In genomic region chr7:96189129-96189815, GRCh38 we compare ENCODE assay signal across 22 cellular contexts.
DNase-seq lines count a peak whose midpoint lies in the region; ATAC-seq and TF ChIP-seq lines count a peak whose summit lies in the region.
"Had no signal": no experiment of that assay in that cellular context is flagged by ENCODE, and none has a peak within 500 bp of the region (broad histone marks: within the 10 kb centered on the region; RNA-seq: fewer than 3 reads in every experiment).

No MANE protein-coding gene starts in this region.

- no peaks in the 10 kb centered on the region for H3K27me3 Mint-ChIP-seq in nephron (ENCODE audit: low read depth)
- no peaks in the 10 kb centered on the region for H3K27me3 Mint-ChIP-seq in type B pancreatic cell

- ATAC-seq in HG03045 (IDR thresholded peaks at IDR 0.05; ENCODE audit: unreplicated experiment) = no peak
- ATAC-seq: activated CD4-positive, CD25-positive, alpha-beta regulatory T cell treated with anti-CD3 and anti-CD28 coated beads, Interleukin-2, amount 50 U/mL, for 24 hours; foreskin keratinocyte; lower lobe of right lung; Right ventricle myocardium inferior had no signal

- intact Hi-C loops in posterior cingulate gyrus (cut with DNase I) = no loop called here

- peak overlapping the region in 2 of 3 experiments; percentile 48 to 71 for H3K27ac Mint-ChIP-seq in nephron
- H3K27ac Mint-ChIP-seq in type B pancreatic cell = peak overlapping the region; percentile 16

- H3K4me3 Mint-ChIP-seq in nephron (no peak overlapping the region), type B pancreatic cell (no peak overlapping the region)

- H3K9me3 Mint-ChIP-seq in nephron (no peaks in the 10 kb centered on the region), type B pancreatic cell (no peaks in the 10 kb centered on the region)

- TF ChIP-seq CTCF in nephron (IDR thresholded peaks at IDR 0.05; ENCODE audit: unreplicated experiment in 3 of 3) (no peak), type B pancreatic cell (conservative IDR thresholded peaks at IDR 0.05) (no peak)

- H3K4me1 Mint-ChIP-seq in nephron = peaks cover 23% of the 10 kb centered on the region
- peaks cover 20% of the 10 kb centered on the region for H3K4me1 Mint-ChIP-seq in type B pancreatic cell (ENCODE audit: unreplicated experiment)

- H3K36me3 Mint-ChIP-seq in nephron (ENCODE audit: low read depth) = peaks cover 44% of the 10 kb centered on the region
- peaks cover 43% of the 10 kb centered on the region for H3K36me3 Mint-ChIP-seq in type B pancreatic cell

- DNase-seq in NCI-H1417 (lab: John Stamatoyannopoulos, UW) (peak in 2 of 3 experiments; percentile 24 to 48), NCI-H1417 treated with DMSO at 0.1 percent for 48 hours (lab: John Stamatoyannopoulos, UW) (no peak), fibroblast of peridontal ligament (ENCODE audit: extremely low read depth) (peak; percentile 67), type B pancreatic cell (ENCODE audit: extremely low spot score, unreplicated experiment) (no peak), globus pallidus (ENCODE audit: low spot score) (no peak), posterior cingulate gyrus (no peak)
- DNase-seq: 8988T; activated T-cell treated with anti-CD3 and anti-CD28 coated beads, Interleukin-2, amount 50 U/mL, for 1 hour; amniotic stem cell; DMS79; foreskin keratinocyte; GOT3; lower lobe of right lung; NCI-H1092; NCI-H510A; stimulated activated CD4-positive, alpha-beta T cell treated with anti-CD3 and anti-CD28 coated beads, Interleukin-4, amount 100 ng/mL, for 24 hours; stimulated activated naive CD4-positive, alpha-beta T cell treated with Interleukin-2 at 50 U/mL for 16 hours; SW 1271 had no signal

Comparison
In these comparisons a context has a peak if more than half of its experiments do, and no peak if none do; other contexts are left out.
1. DNase-seq: peak in NCI-H1417 (2 of 3) and fibroblast of peridontal ligament (single experiment); none in NCI-H1417 treated with DMSO at 0.1 percent for 48 hours (single experiment), type B pancreatic cell (single experiment), globus pallidus (single experiment) and posterior cingulate gyrus (0 of 10).